1 cellular context compared by ENCODE assay signal in genomic region chr3:134795776-134796312, GRCh38.
TF ChIP-seq lines count a peak whose summit lies in the region.

No MANE protein-coding gene starts in this region.

TF ChIP-seq in HepG2, 621 proteins besides CTCF, POLR2A, EP300 and RAD21 (continued from another document):
- no peak for TF ChIP-seq RARA (CRISPR knock-in tag; IDR thresholded peaks at IDR 0.05)
- no peak for TF ChIP-seq MED8 (CRISPR knock-in tag; IDR thresholded peaks at IDR 0.05; ENCODE audit: insufficient replicate concordance)
- no peak for TF ChIP-seq ZNF709 (CRISPR knock-in tag; IDR thresholded peaks at IDR 0.05)
- TF ChIP-seq ZNF646 (CRISPR knock-in tag; IDR thresholded peaks at IDR 0.05) = no peak
- TF ChIP-seq THAP9 (CRISPR knock-in tag; IDR thresholded peaks at IDR 0.05; ENCODE audit: borderline replicate concordance) = no peak
- TF ChIP-seq TCF12 (IDR thresholded peaks at IDR 0.05) = no peak
- no peak for TF ChIP-seq TCF12 (CRISPR knock-in tag; IDR thresholded peaks at IDR 0.05)
- TF ChIP-seq DZIP1 (CRISPR knock-in tag; IDR thresholded peaks at IDR 0.05) = no peak
- no peak for TF ChIP-seq CBX5 (CRISPR knock-in tag; IDR thresholded peaks at IDR 0.05; ENCODE audit: borderline replicate concordance)
- TF ChIP-seq PHF5A (CRISPR knock-in tag; IDR thresholded peaks at IDR 0.05; ENCODE audit: low read depth, unreplicated experiment) = no peak
- TF ChIP-seq KDM2A (CRISPR knock-in tag; IDR thresholded peaks at IDR 0.05; ENCODE audit: borderline replicate concordance, low read depth) = no peak
- no peak for TF ChIP-seq ZNF572 (CRISPR knock-in tag; IDR thresholded peaks at IDR 0.05)
- TF ChIP-seq UBTF (CRISPR knock-in tag; IDR thresholded peaks at IDR 0.05) = no peak
- TF ChIP-seq ZNF180 (CRISPR knock-in tag; IDR thresholded peaks at IDR 0.05; ENCODE audit: borderline replicate concordance, low read depth) = no peak
- TF ChIP-seq REL (CRISPR knock-in tag; conservative IDR thresholded peaks at IDR 0.05) = no peak
- TF ChIP-seq CSRNP2 (CRISPR knock-in tag; conservative IDR thresholded peaks at IDR 0.05; ENCODE audit: low read depth) = no peak
- TF ChIP-seq HNRNPLL (IDR thresholded peaks at IDR 0.05; ENCODE audit: low read depth, low read length, poor library complexity, severe bottlenecking) = no peak
- TF ChIP-seq KLF13 (CRISPR knock-in tag; IDR thresholded peaks at IDR 0.05) = no peak
- TF ChIP-seq SP1 (IDR thresholded peaks at IDR 0.05) = no peak
- no peak for TF ChIP-seq SP1 (CRISPR knock-in tag; IDR thresholded peaks at IDR 0.05)
- TF ChIP-seq SAFB2 (CRISPR knock-in tag; IDR thresholded peaks at IDR 0.05; ENCODE audit: borderline replicate concordance, low read depth) = no peak
